In the genomic region with DNA sequence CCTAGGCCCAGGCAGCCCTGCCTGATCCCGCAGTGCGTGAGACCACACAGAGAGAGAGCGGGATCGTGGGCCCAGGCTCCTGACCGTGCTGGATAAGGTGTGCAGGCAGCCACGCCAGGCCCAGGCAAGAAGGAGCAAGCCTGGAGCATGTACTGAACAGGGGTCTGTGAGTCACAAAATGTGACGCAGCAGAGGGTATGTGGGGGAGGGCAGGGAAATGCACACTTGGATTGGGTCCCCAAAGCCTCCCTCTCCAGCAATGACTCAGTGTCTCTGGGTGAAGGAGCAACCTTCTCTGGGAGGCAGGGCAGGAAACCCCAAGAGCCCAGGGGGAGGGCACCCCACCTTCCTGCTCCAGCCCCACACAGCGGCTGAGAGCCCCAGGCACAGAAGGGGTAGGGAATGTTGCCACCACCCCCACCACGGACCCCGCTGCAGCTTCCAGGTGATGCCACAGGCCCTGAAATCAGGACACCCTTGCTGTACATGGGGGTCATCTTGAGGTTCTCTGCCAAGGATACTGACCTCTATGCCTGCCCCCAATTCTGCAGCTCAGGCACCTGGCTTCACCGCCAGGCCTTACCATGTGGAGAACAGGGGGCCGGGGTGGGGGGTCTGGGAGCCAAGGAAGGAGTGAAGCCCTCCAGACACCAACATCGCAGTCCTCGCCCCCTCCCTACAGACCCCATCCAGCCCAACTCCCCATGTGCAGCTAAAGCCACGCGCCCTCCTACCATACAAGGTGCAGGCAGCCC, we compare ENCODE assay signal across 7 cellular contexts. TPM values are rescaled to one million over a fixed set of nuclear protein-coding genes. Genes with fewer than 3 reads are reported as not detected.
DNase-seq lines count a peak whose midpoint lies in the region; ATAC-seq and TF ChIP-seq lines count a peak whose summit lies in the region.

No MANE protein-coding gene starts in this region.

- H3K36me3 Mint-ChIP-seq in activated CD8-positive, alpha-beta T cell treated with anti-CD3 and anti-CD28 coated beads for 36 hours (ENCODE audit: low read depth) = no peaks in the 10 kb centered on the region

- CTCF ChIA-PET in activated CD8-positive, alpha-beta T cell treated with anti-CD3 and anti-CD28 coated beads for 36 hours (lab: Charles Lee) = no interaction called here

- peak; percentile 24 for ATAC-seq in activated CD8-positive, alpha-beta T cell treated with anti-CD3 and anti-CD28 coated beads for 36 hours
- ATAC-seq in GM21786 (IDR thresholded peaks at IDR 0.05; ENCODE audit: unreplicated experiment) = no peak

- peaks cover 7% of the 10 kb centered on the region for H3K4me1 Mint-ChIP-seq in activated CD8-positive, alpha-beta T cell treated with anti-CD3 and anti-CD28 coated beads for 36 hours (ENCODE audit: low read depth)

- H3K9me3 Mint-ChIP-seq in activated CD8-positive, alpha-beta T cell treated with anti-CD3 and anti-CD28 coated beads for 36 hours = no peaks in the 10 kb centered on the region

- peaks cover 19% of the 10 kb centered on the region for H3K27me3 Mint-ChIP-seq in activated CD8-positive, alpha-beta T cell treated with anti-CD3 and anti-CD28 coated beads for 36 hours

- intact Hi-C loops in activated CD8-positive, alpha-beta T cell treated with anti-CD3 and anti-CD28 coated beads for 36 hours (cut with micrococcal nuclease) = no loop called here

- no peak overlapping the region for H3K27ac Mint-ChIP-seq in activated CD8-positive, alpha-beta T cell treated with anti-CD3 and anti-CD28 coated beads for 36 hours

- POLR2A ChIA-PET in activated CD8-positive, alpha-beta T cell treated with anti-CD3 and anti-CD28 coated beads for 36 hours (lab: Charles Lee) = no interaction called here

- peak overlapping the region; percentile 76 for H3K4me3 Mint-ChIP-seq in activated CD8-positive, alpha-beta T cell treated with anti-CD3 and anti-CD28 coated beads for 36 hours

- TF ChIP-seq CTCF in activated CD8-positive, alpha-beta T cell treated with anti-CD3 and anti-CD28 coated beads for 36 hours (IDR thresholded peaks at IDR 0.05) = no peak
- no peak for TF ChIP-seq CTCF in fibroblast of pulmonary artery (IDR thresholded peaks at IDR 0.05; ENCODE audit: low read length, missing control alignments)

- DNase-seq in HT-29 (ENCODE audit: low spot score) (peak; percentile 23), fibroblast of pulmonary artery (ENCODE audit: low read depth) (peak; percentile 93), non-pigmented ciliary epithelial cell (ENCODE audit: low read depth) (peak; percentile 89), NCI-H1436 (lab: John Stamatoyannopoulos, UW) (no peak), globus pallidus (ENCODE audit: low spot score) (no peak)
- peak; percentile 64 for DNase-seq in activated CD8-positive, alpha-beta T cell treated with anti-CD3 and anti-CD28 coated beads for 36 hours

- H3K4me3 ChIP-seq in fibroblast of pulmonary artery (replicated peaks; ENCODE audit: low read depth, low read length) = peak overlapping the region; percentile 61

RNA-seq across cellular contexts. Expression of a gene that starts 1.3 kb away (rescaled TPM):
- total RNA-seq in HT-29 (2014; rRNA removed; shearing (Covaris generic)) = 9.9 and 12.3 TPM in 2 replicates
- 1 to 10 TPM in 1 of 2 experiments, under 1 TPM in 1; 0.83 to 1.2 TPM for total RNA-seq in activated CD8-positive, alpha-beta T cell treated with anti-CD3 and anti-CD28 coated beads for 36 hours

Comparison
In these comparisons a context has a peak if more than half of its experiments do, and no peak if none do; other contexts are left out.
1. DNase-seq: peak in HT-29 (single experiment), activated CD8-positive, alpha-beta T cell treated with anti-CD3 and anti-CD28 coated beads for 36 hours (single experiment), fibroblast of pulmonary artery (single experiment) and non-pigmented ciliary epithelial cell (single experiment); none in NCI-H1436 (single experiment) and globus pallidus (single experiment).